ENCODE assay signal across 8 cellular contexts in the genomic region with DNA sequence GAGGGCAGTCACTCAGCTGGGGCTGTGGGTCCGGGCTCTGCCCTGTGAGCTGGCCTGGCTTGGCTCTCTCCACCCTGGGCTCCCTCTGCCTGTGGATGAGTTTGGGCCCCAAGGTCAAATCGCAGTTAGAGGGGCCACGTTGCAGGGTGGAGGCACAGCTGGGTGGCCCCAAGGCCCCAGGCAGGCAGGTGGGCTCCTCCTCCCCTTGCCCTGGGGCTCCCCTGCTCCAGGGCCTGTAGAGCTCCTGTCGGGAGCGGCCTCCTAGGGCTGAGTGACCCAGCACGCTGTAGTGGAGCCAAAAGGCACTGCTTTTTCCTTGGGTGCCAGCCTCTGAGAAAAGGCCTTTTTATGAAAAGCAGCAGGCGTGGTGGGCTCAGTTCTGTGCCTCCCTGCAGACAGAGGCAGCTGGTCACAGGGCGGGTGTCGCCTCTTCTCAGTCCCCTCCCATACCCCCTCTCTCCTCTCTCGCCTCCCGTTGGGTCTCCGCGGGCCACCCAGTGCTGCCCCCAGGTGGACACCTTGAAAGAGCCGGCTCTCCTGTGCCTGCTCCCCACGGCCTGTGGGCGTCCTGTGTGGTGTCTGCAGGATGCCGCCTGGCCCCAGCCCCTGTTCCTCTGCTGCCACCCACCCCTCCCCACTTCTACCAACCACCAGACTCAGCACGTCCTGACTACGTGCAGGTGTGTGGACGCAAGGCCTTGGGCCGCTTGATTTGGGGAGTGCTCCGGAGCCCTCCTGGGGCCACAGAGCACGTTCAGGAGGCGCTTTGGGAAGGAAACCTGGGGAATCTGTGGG. TPM values are rescaled to one million over a fixed set of nuclear protein-coding genes. Genes with fewer than 3 reads are reported as not detected.
DNase-seq lines count a peak whose midpoint lies in the region; ATAC-seq, FAIRE-seq and TF ChIP-seq lines count a peak whose summit lies in the region.

No MANE protein-coding gene starts in this region.

- intact Hi-C loops in CD4-positive, alpha-beta memory T cell (cut with micrococcal nuclease), result loop anchor here (1.0 kb wide), 1 partner anchor 145 kb away; no protein-coding TSS in a partner anchor
- intact Hi-C loops in Right ventricle myocardium inferior (cut with DNase I), result loop anchor here (2.0 kb wide), 1 partner anchor 146 kb away; no protein-coding TSS in a partner anchor
- intact Hi-C loops in sigmoid colon (cut with DNase I), result loop anchor here (5.0 kb wide), 1 partner anchor 144 kb away; no protein-coding TSS in a partner anchor

- H3K4me1 Mint-ChIP-seq in CD4-positive, alpha-beta memory T cell, result peaks cover 7 to 21% (median 15%) of the 10 kb centered on the region in 4 donors

- CTCF ChIA-PET in CD4-positive, alpha-beta memory T cell (lab: Charles Lee; ENCODE audit: partially characterized antibody), result interaction anchor here (0.7 to 2.4 kb wide), 10 partner anchors 16 to 150 kb away, joined by 3 to 11 read pairs (median 3); no protein-coding TSS in a partner anchor
- CTCF ChIA-PET in RWPE1 (lab: Yijun Ruan, JAX), result interaction anchor here (0.7 to 1.5 kb wide), 3 partner anchors 9 to 15 kb away, joined by 3 to 5 read pairs (median 4); no protein-coding TSS in a partner anchor

- H3K27ac ChIP-seq in CD4-positive, alpha-beta memory T cell (ENCODE audit: low read depth, low read length), result no peak overlapping the region
- peak overlapping the region; percentile 89 for H3K27ac ChIP-seq in RWPE1
- no peak overlapping the region for H3K27ac ChIP-seq in sigmoid colon

- WGBS in sigmoid colon, 2 donors, result 52 to 55% methylated on average over 24 of the region's 24 CpGs

- peak; percentile 85 for TF ChIP-seq CTCF in RWPE1 (conservative IDR thresholded peaks at IDR 0.05; ENCODE audit: low read depth)
- TF ChIP-seq CTCF in sigmoid colon (IDR thresholded peaks at IDR 0.05), result peak; percentile 38 to 70 (median 50)

- ATAC-seq in Right ventricle myocardium inferior (peak; percentile 75), GM18870 (IDR thresholded peaks at IDR 0.05; ENCODE audit: unreplicated experiment) (no peak), GM21367 (IDR thresholded peaks at IDR 0.05; ENCODE audit: unreplicated experiment) (no peak)

- no peak for TF ChIP-seq EP300 in sigmoid colon (IDR thresholded peaks at IDR 0.05)

- POLR2A ChIA-PET in CD4-positive, alpha-beta memory T cell (lab: Charles Lee; ENCODE audit: partially characterized antibody), result no interaction called here
- POLR2A ChIA-PET in RWPE1 (lab: Yijun Ruan, JAX; ENCODE audit: low non-redundant PET), result no interaction called here

- H3K4me1 ChIP-seq in CD4-positive, alpha-beta memory T cell (ENCODE audit: insufficient read depth, low read length), result peaks cover 12% of the 10 kb centered on the region
- H3K4me1 ChIP-seq in sigmoid colon, result peaks cover 0 to 12% (median 12%) of the 10 kb centered on the region in 4 donors

- H3K4me3 Mint-ChIP-seq in CD4-positive, alpha-beta memory T cell, result no peak overlapping the region

- DNase-seq in CD4-positive, alpha-beta memory T cell, result peak; percentile 67 to 71 (median 68)
- DNase-seq in H54 (ENCODE audit: insufficient read length, low spot score), result peak; percentile 43
- DNase-seq in RWPE1 (ENCODE audit: low spot score), result no peak
- peak; percentile 77 for DNase-seq in activated gamma-delta T cell treated with Interleukin-2 at 50 U/mL for 16 hours
- peak; percentile 87 for DNase-seq in Right ventricle myocardium inferior (ENCODE audit: missing footprints)
- DNase-seq in sigmoid colon, result no peak

- no peaks in the 10 kb centered on the region for H3K9me3 ChIP-seq in CD4-positive, alpha-beta memory T cell (ENCODE audit: control insufficient read depth in 1 of 2, low read length in 2 of 2)
- no peaks in the 10 kb centered on the region for H3K9me3 ChIP-seq in sigmoid colon

- no peak overlapping the region for H3K4me3 ChIP-seq in CD4-positive, alpha-beta memory T cell (ENCODE audit: low read length in 2 of 2)
- H3K4me3 ChIP-seq in sigmoid colon, result no peak overlapping the region

- no peak for FAIRE-seq in H54 (lab: Jason Lieb, UNC)

- no peak overlapping the region for H3K27ac Mint-ChIP-seq in CD4-positive, alpha-beta memory T cell

- no peaks in the 10 kb centered on the region for H3K27me3 Mint-ChIP-seq in CD4-positive, alpha-beta memory T cell

- no peaks in the 10 kb centered on the region for H3K27me3 ChIP-seq in CD4-positive, alpha-beta memory T cell (ENCODE audit: insufficient read depth, low read length)
- H3K27me3 ChIP-seq in sigmoid colon, result no peaks in the 10 kb centered on the region

- TF ChIP-seq POLR2A in H54 (IDR thresholded peaks at IDR 0.05; ENCODE audit: low read depth, low read length) (no peak), sigmoid colon (IDR thresholded peaks at IDR 0.05) (no peak)

- peaks cover 5% of the 10 kb centered on the region for H3K36me3 ChIP-seq in CD4-positive, alpha-beta memory T cell (ENCODE audit: insufficient read depth, low read length)
- H3K36me3 ChIP-seq in sigmoid colon, result peaks cover 0 to 24% (median 3%) of the 10 kb centered on the region in 4 donors

- H3K36me3 Mint-ChIP-seq in CD4-positive, alpha-beta memory T cell, result peaks cover 30 to 38% of the 10 kb centered on the region in 2 donors

- H3K9me3 Mint-ChIP-seq in CD4-positive, alpha-beta memory T cell, result peaks cover 0 to 7% (median 0%) of the 10 kb centered on the region in 8 donors

RNA-seq across cellular contexts. Expression of a gene that starts 13.2 kb away (rescaled TPM):
- 10 to 100 TPM; 22.7 to 24.8 TPM for total RNA-seq in CD4-positive, alpha-beta memory T cell
- polyA plus RNA-seq in CD4-positive, alpha-beta memory T cell, result 1 to 10 TPM in 1 of 2 donors, under 1 TPM in 1; 0.71 to 1.4 TPM
- 7.8 TPM for total RNA-seq in Right ventricle myocardium inferior
- total RNA-seq in sigmoid colon, result 10 to 100 TPM in 3 of 4 donors, 1 to 10 TPM in 1; 7.2 to 11.7 (median 11.1) TPM
- 1 to 10 TPM; 4.9 to 9.5 (median 5.4) TPM for polyA plus RNA-seq in sigmoid colon

RNA-seq across cellular contexts. Expression of a gene that starts 13.6 kb away (rescaled TPM):
- total RNA-seq in CD4-positive, alpha-beta memory T cell, result 100 to 1,000 TPM; 182 to 190 TPM
- polyA plus RNA-seq in CD4-positive, alpha-beta memory T cell, result 100 to 1,000 TPM; 437 to 598 TPM
- 230 TPM for total RNA-seq in Right ventricle myocardium inferior
- 100 to 1,000 TPM; 192 to 388 (median 313) TPM for total RNA-seq in sigmoid colon
- polyA plus RNA-seq in sigmoid colon, result 100 to 1,000 TPM; 224 to 340 (median 244) TPM

RNA-seq across cellular contexts. Expression of a gene that starts 26.0 kb away (rescaled TPM):
- total RNA-seq in CD4-positive, alpha-beta memory T cell, result 10 to 100 TPM; 48.5 to 50.7 TPM
- 10 to 100 TPM; 15.9 to 23.9 TPM for polyA plus RNA-seq in CD4-positive, alpha-beta memory T cell
- 21.6 TPM for total RNA-seq in Right ventricle myocardium inferior
- total RNA-seq in sigmoid colon, result 10 to 100 TPM; 13.3 to 28.1 (median 21.2) TPM
- polyA plus RNA-seq in sigmoid colon, result 10 to 100 TPM; 21.0 to 32.3 (median 24.7) TPM

RNA-seq across cellular contexts. Expression of a gene that starts 34.5 kb away (rescaled TPM):
- 10 to 100 TPM; 48.5 to 50.3 TPM for total RNA-seq in CD4-positive, alpha-beta memory T cell
- 1 to 10 TPM in 1 of 2 donors, under 1 TPM in 1; 0.78 to 1.2 TPM for polyA plus RNA-seq in CD4-positive, alpha-beta memory T cell
- total RNA-seq in Right ventricle myocardium inferior, result 55.2 TPM
- 10 to 100 TPM; 20.8 to 28.5 (median 23.6) TPM for total RNA-seq in sigmoid colon
- 10 to 100 TPM; 16.9 to 25.8 (median 21.6) TPM for polyA plus RNA-seq in sigmoid colon

Comparison
In these comparisons a context has a peak if more than half of its experiments do, and no peak if none do; other contexts are left out.
1. DNase-seq: peak in CD4-positive, alpha-beta memory T cell (5 of 5), H54 (single experiment), activated gamma-delta T cell treated with Interleukin-2 at 50 U/mL for 16 hours (single experiment) and Right ventricle myocardium inferior (single experiment); none in RWPE1 (single experiment) and sigmoid colon (single experiment).